ENCODE assay signal across 38 cellular contexts in the genomic region with DNA sequence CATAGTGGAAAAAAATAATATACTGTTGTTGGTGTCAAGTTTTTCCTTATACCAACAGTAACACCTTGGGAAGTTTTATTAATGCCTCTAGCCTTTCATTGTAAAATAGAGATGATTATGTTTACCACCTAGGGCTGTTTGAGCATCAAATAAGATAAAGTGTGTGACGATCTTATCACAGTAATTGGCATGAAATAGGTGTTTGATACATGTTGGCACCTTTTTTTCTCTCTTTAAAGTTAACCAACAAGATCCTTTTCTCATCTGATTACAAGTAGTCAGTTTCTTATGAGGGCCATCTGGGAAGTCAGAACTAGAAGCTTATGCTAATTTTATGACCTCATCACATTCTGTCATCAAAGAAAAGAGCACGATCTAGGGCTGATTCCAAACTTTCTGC.
"Had no signal": no experiment of that assay in that cellular context is flagged by ENCODE, and none has a peak within 500 bp of the region (broad histone marks: within the 10 kb centered on the region; RNA-seq: fewer than 3 reads in every experiment).

No MANE protein-coding gene starts in this region.

- DNase-seq: activated CD4-positive, alpha-beta memory T cell treated with anti-CD3 and anti-CD28 coated beads, Interleukin-2, amount 10 ng/mL, durations not matched to agents 7 days and 5 days; activated CD4-positive, alpha-beta T cell treated with anti-CD3 and anti-CD28 coated beads for 1 hour; activated CD4-positive, alpha-beta T cell treated with anti-CD3 and anti-CD28 coated beads for 36 hours; activated CD4-positive, alpha-beta T cell treated with anti-CD3 and anti-CD28 coated beads for 48 hours; activated CD4-positive, alpha-beta T cell treated with anti-CD3 and anti-CD28 coated beads, Interleukin-2, amount 10 ng/mL, durations not matched to agents 7 days and 5 days; activated CD4-positive, alpha-beta T cell treated with anti-CD3 and anti-CD28 coated beads, Interleukin-2, amount 50 U/mL, for 48 hours; activated CD4-positive, CD25-positive, alpha-beta regulatory T cell; activated CD8-positive, alpha-beta memory T cell treated with anti-CD3 and anti-CD28 coated beads for 24 hours; activated CD8-positive, alpha-beta memory T cell treated with anti-CD3 and anti-CD28 coated beads, Interleukin-2, amount 10 ng/mL, durations not matched to agents 7 days and 5 days; activated CD8-positive, alpha-beta memory T cell treated with anti-CD3 and anti-CD28 coated beads, Interleukin-2, amount 50 U/mL, for 48 hours; activated CD8-positive, alpha-beta T cell treated with anti-CD3 and anti-CD28 coated beads, Interleukin-2, amount 10 ng/mL, durations not matched to agents 7 days and 5 days; activated effector memory CD4-positive, alpha-beta T cell treated with Interleukin-2 at 50 U/mL for 16 hours; activated gamma-delta T cell; activated naive CD4-positive, alpha-beta T cell treated with anti-CD3 and anti-CD28 coated beads, Interleukin-2, amount 10 ng/mL, durations not matched to agents 7 days and 5 days; activated naive CD4-positive, alpha-beta T cell treated with Interleukin-2 at 50 U/mL for 16 hours; activated naive CD8-positive, alpha-beta T cell treated with anti-CD3 and anti-CD28 coated beads, Interleukin-2, amount 10 ng/mL, durations not matched to agents 7 days and 5 days; activated naive CD8-positive, alpha-beta T cell treated with anti-CD3 and anti-CD28 coated beads, Interleukin-2, amount 50 U/mL, for 24 hours; activated T-cell treated with anti-CD3 and anti-CD28 coated beads, Interleukin-2, amount 50 U/mL, for 24 hours; activated T-cell treated with anti-CD3 and anti-CD28 coated beads, Interleukin-2, amount 50 U/mL, for 48 hours; amygdala; anterior cingulate cortex; caudate nucleus; cerebellar nuclear complex; T-helper 1 cell; T-helper 2 cell; T-helper 9 cell; WERI-Rb-1 had no signal

- H3K27ac ChIP-seq: ascending aorta, cardiac muscle cell, WERI-Rb-1 had no signal

- H3K36me3 Mint-ChIP-seq: activated CD8-positive, alpha-beta memory T cell treated with anti-CD3 and anti-CD28 coated beads, Interleukin-2, amount 10 ng/mL, durations not matched to agents 7 days and 5 days; activated naive CD4-positive, alpha-beta T cell treated with anti-CD3 and anti-CD28 coated beads, Interleukin-2, amount 10 ng/mL, durations not matched to agents 7 days and 5 days; activated naive CD4-positive, alpha-beta T cell treated with anti-CD3 and anti-CD28 coated beads, Interleukin-2, amount 50 U/mL, for 24 hours; activated naive CD8-positive, alpha-beta T cell; activated naive CD8-positive, alpha-beta T cell treated with anti-CD3 and anti-CD28 coated beads, Interleukin-2, amount 10 ng/mL, durations not matched to agents 7 days and 5 days; brain; WTC11 had no signal

- H3K9me3 Mint-ChIP-seq: activated CD4-positive, alpha-beta memory T cell treated with anti-CD3 and anti-CD28 coated beads, Interleukin-2, amount 10 ng/mL, durations not matched to agents 7 days and 5 days; activated CD4-positive, alpha-beta T cell treated with anti-CD3 and anti-CD28 coated beads, Interleukin-2, amount 10 ng/mL, durations not matched to agents 7 days and 5 days; activated naive CD4-positive, alpha-beta T cell treated with anti-CD3 and anti-CD28 coated beads, Interleukin-2, amount 10 ng/mL, durations not matched to agents 7 days and 5 days; activated naive CD4-positive, alpha-beta T cell treated with anti-CD3 and anti-CD28 coated beads, Interleukin-2, amount 50 U/mL, for 24 hours; activated naive CD8-positive, alpha-beta T cell treated with anti-CD3 and anti-CD28 coated beads, Interleukin-2, amount 10 ng/mL, durations not matched to agents 7 days and 5 days; activated naive CD8-positive, alpha-beta T cell treated with anti-CD3 and anti-CD28 coated beads, Interleukin-2, amount 50 U/mL, for 24 hours; activated T-cell treated with anti-CD3 and anti-CD28 coated beads, Interleukin-2, amount 50 U/mL, for 24 hours; activated T-helper 2 cell treated with anti-CD3 and anti-CD28 coated beads, Interferon-gamma antibody, Interleukin-2, Interleukin-4, amounts not matched to agents 10 μg/mL and 5 μg/mL and 100 μg/mL, durations not matched to agents 14 hours and 24 hours and 36 hours; T-helper 1 cell treated with Interleukin-12 subunit alpha and Interleukin-12 subunit beta and Interleukin-4 antibody, amounts not matched to agents 30 μg/mL and 1 μg/mL, for 36 hours; T-helper 2 cell treated with Interferon-gamma antibody and Interleukin-4, amounts not matched to agents 5 μg/mL and 100 μg/mL, for 36 hours had no signal

- H3K4me3 Mint-ChIP-seq: activated CD4-positive, alpha-beta memory T cell treated with anti-CD3 and anti-CD28 coated beads, Interleukin-2, amount 10 ng/mL, durations not matched to agents 7 days and 5 days; activated CD4-positive, alpha-beta T cell treated with anti-CD3 and anti-CD28 coated beads for 36 hours; activated CD4-positive, alpha-beta T cell treated with anti-CD3 and anti-CD28 coated beads, Interleukin-2, amount 10 ng/mL, durations not matched to agents 7 days and 5 days; activated CD8-positive, alpha-beta memory T cell treated with anti-CD3 and anti-CD28 coated beads, Interleukin-2, amount 10 ng/mL, durations not matched to agents 7 days and 5 days; activated CD8-positive, alpha-beta T cell treated with anti-CD3 and anti-CD28 coated beads, Interleukin-2, amount 10 ng/mL, durations not matched to agents 7 days and 5 days; activated naive CD4-positive, alpha-beta T cell treated with anti-CD3 and anti-CD28 coated beads, Interleukin-2, amount 10 ng/mL, durations not matched to agents 7 days and 5 days; activated naive CD4-positive, alpha-beta T cell treated with anti-CD3 and anti-CD28 coated beads, Interleukin-2, amount 50 U/mL, for 24 hours; activated naive CD8-positive, alpha-beta T cell; activated naive CD8-positive, alpha-beta T cell treated with anti-CD3 and anti-CD28 coated beads, Interleukin-2, amount 10 ng/mL, durations not matched to agents 7 days and 5 days; activated naive CD8-positive, alpha-beta T cell treated with anti-CD3 and anti-CD28 coated beads, Interleukin-2, amount 50 U/mL, for 24 hours; activated T-cell treated with anti-CD3 and anti-CD28 coated beads, Interleukin-2, amount 50 U/mL, for 24 hours; brain; central memory CD8-positive, alpha-beta T cell; T-helper 1 cell treated with Interleukin-12 subunit alpha and Interleukin-12 subunit beta and Interleukin-4 antibody, amounts not matched to agents 30 μg/mL and 1 μg/mL, for 36 hours; T-helper 2 cell treated with Interferon-gamma antibody and Interleukin-4, amounts not matched to agents 5 μg/mL and 100 μg/mL, for 36 hours; WTC11 had no signal

- H3K4me3 ChIP-seq: ascending aorta, cardiac muscle cell had no signal

- ATAC-seq: activated CD4-positive, alpha-beta T cell treated with anti-CD3 and anti-CD28 coated beads for 36 hours; activated CD4-positive, CD25-positive, alpha-beta regulatory T cell treated with anti-CD3 and anti-CD28 coated beads, Interleukin-2, amount 50 U/mL, for 24 hours; activated CD8-positive, alpha-beta memory T cell treated with anti-CD3 and anti-CD28 coated beads, Interleukin-2, amount 10 ng/mL, durations not matched to agents 7 days and 5 days; activated CD8-positive, alpha-beta T cell treated with anti-CD3 and anti-CD28 coated beads, Interleukin-2, amount 10 ng/mL, durations not matched to agents 7 days and 5 days; activated naive CD8-positive, alpha-beta T cell treated with anti-CD3 and anti-CD28 coated beads, Interleukin-2, amount 50 U/mL, for 24 hours; WTC11 had no signal

- H3K9me3 ChIP-seq: ascending aorta had no signal

- H3K4me1 Mint-ChIP-seq: activated CD4-positive, alpha-beta memory T cell treated with anti-CD3 and anti-CD28 coated beads, Interleukin-2, amount 10 ng/mL, durations not matched to agents 7 days and 5 days; activated CD4-positive, alpha-beta T cell treated with anti-CD3 and anti-CD28 coated beads for 36 hours; activated CD4-positive, alpha-beta T cell treated with anti-CD3 and anti-CD28 coated beads, Interleukin-2, amount 10 ng/mL, durations not matched to agents 7 days and 5 days; activated CD8-positive, alpha-beta memory T cell treated with anti-CD3 and anti-CD28 coated beads, Interleukin-2, amount 10 ng/mL, durations not matched to agents 7 days and 5 days; activated naive CD4-positive, alpha-beta T cell treated with anti-CD3 and anti-CD28 coated beads, Interleukin-2, amount 10 ng/mL, durations not matched to agents 7 days and 5 days; activated naive CD4-positive, alpha-beta T cell treated with anti-CD3 and anti-CD28 coated beads, Interleukin-2, amount 50 U/mL, for 24 hours; activated naive CD8-positive, alpha-beta T cell treated with anti-CD3 and anti-CD28 coated beads, Interleukin-2, amount 10 ng/mL, durations not matched to agents 7 days and 5 days; activated naive CD8-positive, alpha-beta T cell treated with anti-CD3 and anti-CD28 coated beads, Interleukin-2, amount 50 U/mL, for 24 hours; central memory CD8-positive, alpha-beta T cell had no signal

- H3K27ac Mint-ChIP-seq: activated CD4-positive, alpha-beta memory T cell treated with anti-CD3 and anti-CD28 coated beads, Interleukin-2, amount 10 ng/mL, durations not matched to agents 7 days and 5 days; activated CD4-positive, alpha-beta T cell treated with anti-CD3 and anti-CD28 coated beads for 36 hours; activated CD4-positive, alpha-beta T cell treated with anti-CD3 and anti-CD28 coated beads, Interleukin-2, amount 10 ng/mL, durations not matched to agents 7 days and 5 days; activated CD8-positive, alpha-beta memory T cell treated with anti-CD3 and anti-CD28 coated beads, Interleukin-2, amount 10 ng/mL, durations not matched to agents 7 days and 5 days; activated CD8-positive, alpha-beta T cell treated with anti-CD3 and anti-CD28 coated beads, Interleukin-2, amount 10 ng/mL, durations not matched to agents 7 days and 5 days; activated naive CD4-positive, alpha-beta T cell treated with anti-CD3 and anti-CD28 coated beads, Interleukin-2, amount 10 ng/mL, durations not matched to agents 7 days and 5 days; activated naive CD4-positive, alpha-beta T cell treated with anti-CD3 and anti-CD28 coated beads, Interleukin-2, amount 50 U/mL, for 24 hours; activated naive CD8-positive, alpha-beta T cell; activated naive CD8-positive, alpha-beta T cell treated with anti-CD3 and anti-CD28 coated beads, Interleukin-2, amount 10 ng/mL, durations not matched to agents 7 days and 5 days; activated naive CD8-positive, alpha-beta T cell treated with anti-CD3 and anti-CD28 coated beads, Interleukin-2, amount 50 U/mL, for 24 hours; activated T-cell treated with anti-CD3 and anti-CD28 coated beads, Interleukin-2, amount 50 U/mL, for 24 hours; activated T-helper 2 cell treated with anti-CD3 and anti-CD28 coated beads, Interferon-gamma antibody, Interleukin-2, Interleukin-4, amounts not matched to agents 10 μg/mL and 5 μg/mL and 100 μg/mL, durations not matched to agents 14 hours and 24 hours and 36 hours; brain; T-helper 1 cell treated with Interleukin-12 subunit alpha and Interleukin-12 subunit beta and Interleukin-4 antibody, amounts not matched to agents 30 μg/mL and 1 μg/mL, for 36 hours; T-helper 2 cell treated with Interferon-gamma antibody and Interleukin-4, amounts not matched to agents 5 μg/mL and 100 μg/mL, for 36 hours; WTC11 had no signal

- H3K36me3 ChIP-seq: ascending aorta, cardiac muscle cell, WERI-Rb-1 had no signal

- H3K27me3 ChIP-seq: ascending aorta, cardiac muscle cell had no signal

- H3K4me1 ChIP-seq: ascending aorta had no signal
